ENCODE assay signal across 30 cellular contexts in genomic region chr17:72282439-72283029, GRCh38.
"Had no signal": no experiment of that assay in that cellular context is flagged by ENCODE, and none has a peak within 500 bp of the region (broad histone marks: within the 10 kb centered on the region; RNA-seq: fewer than 3 reads in every experiment).

No MANE protein-coding gene starts in this region.

- H3K27ac Mint-ChIP-seq: activated naive CD4-positive, alpha-beta T cell treated with anti-CD3 and anti-CD28 coated beads for 36 hours; activated naive CD8-positive, alpha-beta T cell treated with anti-CD3 and anti-CD28 coated beads for 36 hours; brain; naive B cell; progenitor cell of endocrine pancreas; stimulated activated effector memory CD8-positive, alpha-beta T cell treated with anti-CD3 and anti-CD28 coated beads, Interleukin-12 subunit alpha, Interleukin-12 subunit beta, amount 100 ng/mL, for 72 hours; stimulated activated naive CD8-positive, alpha-beta T cell treated with anti-CD3 and anti-CD28 coated beads, Interleukin-15, Interleukin-2, amounts not matched to agents 100 ng/mL and 50 ng/mL, for 24 hours had no signal

- H3K4me1 ChIP-seq: ascending aorta, colonic mucosa, esophagus squamous epithelium, heart right ventricle, uterus had no signal

- H3K36me3 ChIP-seq: ascending aorta, cardiac muscle cell, colonic mucosa, esophagus squamous epithelium, heart right ventricle, ovary, thoracic aorta, uterus had no signal

- H3K4me3 ChIP-seq: ascending aorta, cardiac muscle cell, colonic mucosa, esophagus squamous epithelium, heart right ventricle, ovary, skin epidermis, thoracic aorta, uterus had no signal

- ATAC-seq: heart right ventricle; left ventricle myocardium superior; sciatic nerve; stimulated activated effector memory CD8-positive, alpha-beta T cell treated with anti-CD3 and anti-CD28 coated beads, Interleukin-12 subunit alpha, Interleukin-12 subunit beta, amount 100 ng/mL, for 72 hours had no signal

- H3K9me3 ChIP-seq: ascending aorta, colonic mucosa, esophagus squamous epithelium, heart right ventricle, ovary, thoracic aorta, uterus had no signal

- H3K36me3 Mint-ChIP-seq: activated naive CD8-positive, alpha-beta T cell treated with anti-CD3 and anti-CD28 coated beads for 36 hours; brain; naive B cell; stimulated activated effector memory CD8-positive, alpha-beta T cell treated with anti-CD3 and anti-CD28 coated beads, Interleukin-12 subunit alpha, Interleukin-12 subunit beta, amount 100 ng/mL, for 72 hours had no signal

- H3K4me1 Mint-ChIP-seq: activated naive CD8-positive, alpha-beta T cell treated with anti-CD3 and anti-CD28 coated beads for 36 hours; brain; naive B cell; stimulated activated effector memory CD8-positive, alpha-beta T cell treated with anti-CD3 and anti-CD28 coated beads, Interleukin-12 subunit alpha, Interleukin-12 subunit beta, amount 100 ng/mL, for 72 hours had no signal

- H3K4me3 Mint-ChIP-seq: activated naive CD4-positive, alpha-beta T cell treated with anti-CD3 and anti-CD28 coated beads for 36 hours; activated naive CD8-positive, alpha-beta T cell treated with anti-CD3 and anti-CD28 coated beads for 36 hours; brain; naive B cell; stimulated activated effector memory CD8-positive, alpha-beta T cell treated with anti-CD3 and anti-CD28 coated beads, Interleukin-12 subunit alpha, Interleukin-12 subunit beta, amount 100 ng/mL, for 72 hours; stimulated activated naive CD8-positive, alpha-beta T cell treated with anti-CD3 and anti-CD28 coated beads, Interleukin-15, Interleukin-2, amounts not matched to agents 100 ng/mL and 50 ng/mL, for 24 hours had no signal

- H3K27me3 ChIP-seq: ascending aorta, cardiac muscle cell, colonic mucosa, ovary, uterus had no signal

- H3K27ac ChIP-seq: ascending aorta, cardiac muscle cell, colonic mucosa, epithelial cell of prostate, esophagus squamous epithelium, heart right ventricle, ovary, skin epidermis, thoracic aorta, uterus had no signal

- H3K27me3 Mint-ChIP-seq: activated naive CD8-positive, alpha-beta T cell treated with anti-CD3 and anti-CD28 coated beads for 36 hours; brain; progenitor cell of endocrine pancreas; stimulated activated naive CD8-positive, alpha-beta T cell treated with anti-CD3 and anti-CD28 coated beads, Interleukin-15, Interleukin-2, amounts not matched to agents 100 ng/mL and 50 ng/mL, for 24 hours had no signal

- DNase-seq: activated CD4-positive, alpha-beta T cell treated with anti-CD3 and anti-CD28 coated beads for 4 hours; activated CD4-positive, alpha-beta T cell treated with anti-CD3 and anti-CD28 coated beads, Interleukin-2, amount 50 U/mL, for 48 hours; activated CD4-positive, CD25-positive, alpha-beta regulatory T cell; activated CD8-positive, alpha-beta memory T cell treated with anti-CD3 and anti-CD28 coated beads for 24 hours; activated effector memory CD4-positive, alpha-beta T cell treated with Interleukin-2 at 50 U/mL for 16 hours; activated naive CD4-positive, alpha-beta T cell treated with anti-CD3 and anti-CD28 coated beads for 36 hours; activated naive CD8-positive, alpha-beta T cell treated with anti-CD3 and anti-CD28 coated beads for 36 hours; cerebellar nuclear complex; colonic mucosa; effector CD8-positive, alpha-beta T cell; esophagus squamous epithelium; foreskin melanocyte; heart right ventricle; left ventricle myocardium superior; naive B cell; ovary; stimulated activated CD4-positive, alpha-beta T cell treated with anti-CD3 and anti-CD28 coated beads, Interleukin-12 subunit alpha, Interleukin-12 subunit beta, amount 100 ng/mL, for 4 hours; stimulated activated CD4-positive, alpha-beta T cell treated with anti-CD3 and anti-CD28 coated beads, Interleukin-4, amount 100 ng/mL, for 24 hours; trophoblast cell; uterus had no signal

- H3K9me3 Mint-ChIP-seq: activated naive CD8-positive, alpha-beta T cell treated with anti-CD3 and anti-CD28 coated beads for 36 hours; brain had no signal
